Comparison of ENCODE assay signal across 10 cellular contexts in genomic region chr2:18119883-18120282, GRCh38.
A peak's percentile ranks its signal among the peaks of the same experiment; 100 is the strongest.
DNase-seq lines count a peak whose midpoint lies in the region; ATAC-seq and TF ChIP-seq lines count a peak whose summit lies in the region.
"Had no signal": no experiment of that assay in that cellular context is flagged by ENCODE, and none has a peak within 500 bp of the region (broad histone marks: within the 10 kb centered on the region; RNA-seq: fewer than 3 reads in every experiment).

No MANE protein-coding gene starts in this region.

- H3K9ac ChIP-seq in IMR-90 (ENCODE audit: low read depth, low read length) (no peak overlapping the region), mesenchymal stem cell (ENCODE audit: low read length) (peak overlapping the region; percentile 14)

- H3K9me3 ChIP-seq in IMR-90 (ENCODE audit: control insufficient read depth, insufficient read depth, low read length) (no peaks in the 10 kb centered on the region), mesenchymal stem cell (ENCODE audit: control insufficient read depth, low read length) (no peaks in the 10 kb centered on the region)
- no peaks in the 10 kb centered on the region for H3K9me3 ChIP-seq in effector memory CD4-positive, alpha-beta T cell (ENCODE audit: control insufficient read depth, low read length)

- ATAC-seq in IMR-90 (ENCODE audit: low read depth), result peak; percentile 71
- ATAC-seq in HG02798 (IDR thresholded peaks at IDR 0.05; ENCODE audit: poor library complexity, unreplicated experiment), result no peak
- ATAC-seq in naive thymus-derived CD8-positive, alpha-beta T cell, result no peak

- peak overlapping the region; percentile 39; the same call in 1 of the 2 replicates for H2BK20ac ChIP-seq in IMR-90 (ENCODE audit: low read depth, low read length)

- H3K4me3 Mint-ChIP-seq in naive thymus-derived CD8-positive, alpha-beta T cell, result no peak overlapping the region
- H3K4me3 Mint-ChIP-seq: dendritic cell treated with granulocyte-macrophage colony-stimulating factor and Interleukin-4, amounts not matched to agents 40 ng/mL and 50 ng/mL, for 4 days had no signal

- H2BK5ac ChIP-seq in IMR-90 (ENCODE audit: low read depth, low read length, poor library complexity, severe bottlenecking) (no peak overlapping the region), mesenchymal stem cell (ENCODE audit: low read depth, low read length, poor library complexity, severe bottlenecking) (no peak overlapping the region)

- H3K4me1 Mint-ChIP-seq in naive thymus-derived CD8-positive, alpha-beta T cell, result no peaks in the 10 kb centered on the region

- in situ Hi-C loops in IMR-90 (cut with MboI; ENCODE audit: low sequenced_read_pairs), result no loop called here

- TF ChIP-seq POLR2A in IMR-90 (IDR thresholded peaks at IDR 0.05; ENCODE audit: low read depth, low read length), result no peak

- H4K20me1 ChIP-seq in IMR-90 (ENCODE audit: insufficient read depth, low read length), result no peaks in the 10 kb centered on the region

- H3K27ac ChIP-seq in IMR-90 (ENCODE audit: insufficient read depth, low read length) (no peak overlapping the region), mesenchymal stem cell (ENCODE audit: low read length, poor library complexity, severe bottlenecking) (no peak overlapping the region)
- no peak overlapping the region for H3K27ac ChIP-seq in effector memory CD4-positive, alpha-beta T cell (ENCODE audit: insufficient read depth, low read length, poor library complexity, severe bottlenecking)

- H4K8ac ChIP-seq in IMR-90 (ENCODE audit: low read depth in 2 of 2, low read length in 2 of 2) (no peak overlapping the region), mesenchymal stem cell (ENCODE audit: low read length) (no peak overlapping the region)

- H3K14ac ChIP-seq in IMR-90 (replicated peaks; ENCODE audit: low read depth, low read length), result no peak overlapping the region
- H3K14ac ChIP-seq in mesenchymal stem cell (ENCODE audit: low read length in 2 of 2), result no peak overlapping the region

- H3K4me2 ChIP-seq in IMR-90 (ENCODE audit: low read depth, low read length) (peak overlapping the region; percentile 43), mesenchymal stem cell (ENCODE audit: low read length, poor library complexity, severe bottlenecking) (no peak overlapping the region)

- H3K27ac Mint-ChIP-seq in naive thymus-derived CD8-positive, alpha-beta T cell, result no peak overlapping the region
- H3K27ac Mint-ChIP-seq: dendritic cell treated with granulocyte-macrophage colony-stimulating factor and Interleukin-4, amounts not matched to agents 40 ng/mL and 50 ng/mL, for 4 days had no signal

- DNase-seq in Ammon's horn (ENCODE audit: low spot score), result peak; percentile 43
- DNase-seq in IMR-90, result peak; percentile 65
- peak; percentile 60 for DNase-seq in astrocyte of the hippocampus (ENCODE audit: low read depth, low spot score)
- DNase-seq in mesenchymal stem cell, result peak; percentile 70
- DNase-seq in effector memory CD4-positive, alpha-beta T cell, result no peak
- DNase-seq in NOMO-1 treated with DMSO at 0.1 percent for 48 hours (lab: John Stamatoyannopoulos, UW; ENCODE audit: unreplicated experiment), result no peak
- DNase-seq in naive thymus-derived CD8-positive, alpha-beta T cell, result no peak
- DNase-seq: OCI-M1 had no signal

- no peak overlapping the region for H3K4ac ChIP-seq in IMR-90 (ENCODE audit: low read depth, low read length)
- no peak overlapping the region for H3K4ac ChIP-seq in mesenchymal stem cell (ENCODE audit: low read depth in 1 of 2, low read length in 2 of 2)

- no peaks in the 10 kb centered on the region; the same call in 1 of the 2 replicates for H3K9me1 ChIP-seq in IMR-90 (ENCODE audit: insufficient read depth, low read length)

- no peak overlapping the region for H4K91ac ChIP-seq in IMR-90 (ENCODE audit: insufficient read depth, low read depth, low read length)
- H4K91ac ChIP-seq in mesenchymal stem cell (ENCODE audit: low read length), result no peak overlapping the region

- dilution Hi-C loops in IMR-90 (cut with HindIII; ENCODE audit: low sequenced_read_pairs, unreplicated experiment), result no loop called here

- 18% methylated on average over 3 of the region's 3 CpGs; no CpG with 5 or more reads in 1 of the 2 experiments for WGBS in IMR-90 (ENCODE audit: extremely low coverage in 2 of 2, insufficient read length in 1 of 2), 2 experiments
- WGBS in mesenchymal stem cell, result 88% methylated on average over 3 of the region's 3 CpGs

- peak overlapping the region; percentile 25 for H2AFZ ChIP-seq in IMR-90 (replicated peaks; ENCODE audit: low read length, poor library complexity)
- H2AFZ ChIP-seq in mesenchymal stem cell (ENCODE audit: low read depth, low read length), result no peak overlapping the region

- H2AK5ac ChIP-seq in IMR-90 (ENCODE audit: low read depth, low read length) (no peak overlapping the region), mesenchymal stem cell (ENCODE audit: low read length, severe bottlenecking) (no peak overlapping the region)

- H3K23ac ChIP-seq in IMR-90 (ENCODE audit: low read depth, low read length), result no peak overlapping the region
- no peak overlapping the region for H3K23ac ChIP-seq in mesenchymal stem cell (ENCODE audit: low read length in 2 of 2)

- no peak overlapping the region for H4K5ac ChIP-seq in IMR-90 (ENCODE audit: low read depth, low read length)

- no peak overlapping the region for H3K56ac ChIP-seq in IMR-90 (ENCODE audit: extremely low read depth, insufficient read depth, low read length)

- H3K27me3 Mint-ChIP-seq in naive thymus-derived CD8-positive, alpha-beta T cell, result peaks cover 6 to 42% (median 11%) of the 10 kb centered on the region in 5 donors
- H3K27me3 Mint-ChIP-seq: dendritic cell treated with granulocyte-macrophage colony-stimulating factor and Interleukin-4, amounts not matched to agents 40 ng/mL and 50 ng/mL, for 4 days had no signal

- H3K18ac ChIP-seq in IMR-90 (ENCODE audit: low read depth, low read length), result no peak overlapping the region
- H3K18ac ChIP-seq in mesenchymal stem cell (ENCODE audit: low read depth in 1 of 2, low read length in 2 of 2), result no peak overlapping the region

- POLR2A ChIA-PET in IMR-90 (lab: Charles Lee; ENCODE audit: unreplicated experiment), result no interaction called here
- POLR2A ChIA-PET in naive thymus-derived CD8-positive, alpha-beta T cell (lab: Charles Lee), result no interaction called here

- H3K27me3 ChIP-seq in IMR-90 (ENCODE audit: control insufficient read depth, insufficient read depth, low read length), result peaks cover 3% of the 10 kb centered on the region
- H3K27me3 ChIP-seq in mesenchymal stem cell (ENCODE audit: control insufficient read depth in 1 of 2, insufficient read depth in 1 of 2, low read length in 2 of 2), result peaks cover 0 to 40% of the 10 kb centered on the region in 2 experiments
- no peaks in the 10 kb centered on the region for H3K27me3 ChIP-seq in effector memory CD4-positive, alpha-beta T cell (replicated peaks; ENCODE audit: control insufficient read depth, insufficient read depth, low read length, poor library complexity, severe bottlenecking)

- H3K4me1 ChIP-seq in IMR-90 (ENCODE audit: control insufficient read depth, insufficient read depth, low read length), result no peaks in the 10 kb centered on the region
- H3K4me1 ChIP-seq in mesenchymal stem cell (ENCODE audit: control insufficient read depth, insufficient read depth, low read depth, low read length), result no peaks in the 10 kb centered on the region
- H3K4me1 ChIP-seq in effector memory CD4-positive, alpha-beta T cell (ENCODE audit: control insufficient read depth, insufficient read depth, low read length, poor library complexity, severe bottlenecking), result no peaks in the 10 kb centered on the region

- no peaks in the 10 kb centered on the region for H3K79me1 ChIP-seq in IMR-90 (ENCODE audit: low read depth in 1 of 2, low read length in 2 of 2)
- no peaks in the 10 kb centered on the region for H3K79me1 ChIP-seq in mesenchymal stem cell (replicated peaks; ENCODE audit: low read length, poor library complexity, severe bottlenecking)

- no peak overlapping the region for H3K4me3 ChIP-seq in IMR-90 (ENCODE audit: insufficient read depth, low read depth, low read length)
- peak overlapping the region in 1 of 2 experiments; percentile 27 for H3K4me3 ChIP-seq in mesenchymal stem cell (ENCODE audit: insufficient read depth in 1 of 2, low read depth in 1 of 2, low read length in 2 of 2)
- no peak overlapping the region for H3K4me3 ChIP-seq in effector memory CD4-positive, alpha-beta T cell (ENCODE audit: insufficient read depth, low read depth, low read length, poor library complexity, severe bottlenecking)

- H3K36me3 ChIP-seq in IMR-90 (ENCODE audit: control insufficient read depth, insufficient read depth, low read length) (no peaks in the 10 kb centered on the region), mesenchymal stem cell (ENCODE audit: control insufficient read depth in 1 of 2, insufficient read depth in 2 of 2, low read depth in 1 of 2, low read length in 2 of 2) (no peaks in the 10 kb centered on the region)
- no peaks in the 10 kb centered on the region for H3K36me3 ChIP-seq in effector memory CD4-positive, alpha-beta T cell (ENCODE audit: control insufficient read depth, insufficient read depth, low read length)

- peaks cover 0 to 7% (median 0%) of the 10 kb centered on the region in 9 donors for H3K9me3 Mint-ChIP-seq in naive thymus-derived CD8-positive, alpha-beta T cell
- H3K9me3 Mint-ChIP-seq: dendritic cell treated with granulocyte-macrophage colony-stimulating factor and Interleukin-4, amounts not matched to agents 40 ng/mL and 50 ng/mL, for 4 days had no signal

- H2AK9ac ChIP-seq in IMR-90 (replicated peaks; ENCODE audit: low read depth, low read length, poor library complexity), result no peak overlapping the region

- intact Hi-C loops in IMR-90 (cut with micrococcal nuclease), result loop anchor here (2.0 kb wide), 1 partner anchor 259 kb away; no protein-coding TSS in a partner anchor

- no peak for TF ChIP-seq CTCF in IMR-90 (conservative IDR thresholded peaks at IDR 0.05; ENCODE audit: low read depth, low read length)

- CTCF ChIA-PET in IMR-90 (lab: Yijun Ruan, JAX), result interaction anchor here (1.0 to 2.1 kb wide), 3 partner anchors 14 to 29 kb away, joined by 3 to 6 read pairs (median 3); no protein-coding TSS in a partner anchor

- TF ChIP-seq RAD21 in IMR-90 (IDR thresholded peaks at IDR 0.05; ENCODE audit: low read length), result no peak

- BruUV-seq in IMR-90 (replicated peaks; lab: Mats Ljungman, UMichigan), result no TSS peak

- no peaks in the 10 kb centered on the region for H3K36me3 Mint-ChIP-seq in naive thymus-derived CD8-positive, alpha-beta T cell

- H2BK120ac ChIP-seq in IMR-90 (ENCODE audit: low read depth, low read length) (no peak overlapping the region), mesenchymal stem cell (ENCODE audit: low read depth, low read length) (no peak overlapping the region)

- H2BK15ac ChIP-seq in IMR-90 (ENCODE audit: low read depth, low read length) (no peak overlapping the region), mesenchymal stem cell (ENCODE audit: low read depth, poor library complexity, severe bottlenecking) (no peak overlapping the region)

- H2BK12ac ChIP-seq in mesenchymal stem cell (ENCODE audit: low read length in 2 of 2), result no peak overlapping the region

TF ChIP-seq in IMR-90, 13 proteins besides CTCF, POLR2A, EP300 and RAD21 (continues in another document):
- TF ChIP-seq NFE2L2 (IDR thresholded peaks at IDR 0.05; ENCODE audit: low read depth, low read length) (no peak), CEBPB (IDR thresholded peaks at IDR 0.05; ENCODE audit: low read depth, low read length) (peak; percentile 61), SMC3 (IDR thresholded peaks at IDR 0.05; ENCODE audit: low read depth, low read length) (no peak), FOS (IDR thresholded peaks at IDR 0.05; ENCODE audit: low read depth, low read length) (no peak)

Comparison
In these comparisons a context has a peak if more than half of its experiments do, and no peak if none do; other contexts are left out.
1. DNase-seq: peak in Ammon's horn (single experiment), IMR-90 (single experiment), astrocyte of the hippocampus (single experiment) and mesenchymal stem cell (single experiment); none in effector memory CD4-positive, alpha-beta T cell (0 of 3), NOMO-1 treated with DMSO at 0.1 percent for 48 hours (single experiment) and naive thymus-derived CD8-positive, alpha-beta T cell (0 of 10).